8 cellular contexts compared by ENCODE assay signal in the genomic region with DNA sequence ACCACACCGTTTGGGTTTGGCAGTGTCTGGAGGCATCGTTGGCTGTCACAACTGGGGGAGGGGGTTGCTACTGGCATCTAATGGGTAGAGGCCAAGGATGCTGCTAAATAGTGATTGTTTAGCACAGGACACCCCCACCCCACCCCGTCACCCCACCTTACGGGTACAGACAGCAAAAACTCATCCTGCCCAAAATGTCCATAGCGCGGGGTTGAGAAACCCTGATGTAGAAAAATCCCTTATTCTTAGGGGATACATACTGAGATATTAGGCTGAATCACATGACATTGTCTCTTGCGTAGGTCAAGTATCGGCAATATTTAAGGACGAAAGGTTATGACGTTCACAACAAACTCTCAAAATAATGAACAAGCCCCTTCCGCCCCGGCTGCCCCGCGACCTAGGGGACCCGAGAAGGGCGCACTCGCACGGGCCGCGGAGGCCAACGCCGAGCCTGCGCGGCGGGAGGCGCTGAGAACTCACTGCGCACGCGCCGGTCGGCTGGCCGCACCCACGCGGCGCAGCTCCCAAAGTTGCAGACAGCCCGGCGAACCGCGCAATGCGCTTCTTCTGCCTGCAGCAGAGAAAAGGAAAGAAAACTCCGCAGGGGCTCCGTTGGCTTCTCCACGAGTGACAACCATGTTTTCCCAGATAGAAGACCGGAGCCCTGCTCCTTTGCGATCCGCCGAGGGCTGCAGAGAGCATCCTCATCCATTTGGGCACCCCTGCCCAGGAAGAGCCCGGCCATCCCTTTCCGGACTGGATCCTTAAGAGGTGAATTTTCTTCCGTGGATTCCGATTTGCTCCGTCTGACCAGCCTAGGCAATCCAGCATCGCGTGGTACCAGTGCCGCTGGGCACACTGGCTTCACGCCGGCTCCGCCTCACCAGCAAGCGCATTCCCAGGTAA.
DNase-seq lines count a peak whose midpoint lies in the region; ATAC-seq, FAIRE-seq and TF ChIP-seq lines count a peak whose summit lies in the region.

No MANE protein-coding gene starts in this region.

- H3K9me3 ChIP-seq in BLaER1 treated with 17β-estradiol and CSF1 and Interleukin-3, amounts not matched to agents 10 nM and 100 nM (replicated peaks in 1 of 11): no peaks in the 10 kb centered on the region
- H3K9me3 ChIP-seq in endothelial cell of umbilical vein (replicated peaks; ENCODE audit: control insufficient read depth, insufficient read depth, low read length): no peaks in the 10 kb centered on the region

- peaks cover 2% of the 10 kb centered on the region for H3K79me2 ChIP-seq in endothelial cell of umbilical vein (ENCODE audit: control insufficient read depth, insufficient read depth, low read length)

- CTCF ChIA-PET in endothelial cell of umbilical vein (lab: Charles Lee): interaction anchor here (0.6 to 2.3 kb wide), 6 partner anchors 12 to 191 kb away, joined by 3 to 12 read pairs (median 4); no protein-coding TSS in a partner anchor

- H3K9ac ChIP-seq in BLaER1 treated with 17β-estradiol and CSF1 and Interleukin-3, amounts not matched to agents 10 nM and 100 nM: peak overlapping the region; percentile 63 to 83 (median 71)
- H3K9ac ChIP-seq in endothelial cell of umbilical vein (replicated peaks; ENCODE audit: extremely low read depth, insufficient read depth, low read length): peak overlapping the region; percentile 50

- H3K4me3 ChIP-seq in BLaER1 treated with 17β-estradiol and CSF1 and Interleukin-3, amounts not matched to agents 10 nM and 100 nM: peak overlapping the region; percentile 72 to 85 (median 82)
- H3K4me3 ChIP-seq in endothelial cell of umbilical vein (replicated peaks in 1 of 3; ENCODE audit: insufficient read depth in 1 of 3, low read depth in 1 of 3, low read length in 3 of 3): peak overlapping the region; percentile 54 to 87 (median 76)

- H2AFZ ChIP-seq in endothelial cell of umbilical vein (ENCODE audit: low read depth, low read length): peak overlapping the region; percentile 86

- dilution Hi-C loops in endothelial cell of umbilical vein (cut with MboI; ENCODE audit: extremely low pct_ligation_motif_present, low sequenced_read_pairs): no loop called here

- peak; percentile 62 for TF ChIP-seq POLR2A in endothelial cell of umbilical vein (IDR thresholded peaks at IDR 0.05; ENCODE audit: low read depth, low read length)

- intact Hi-C loops in endothelial cell of umbilical vein (cut with micrococcal nuclease): loop anchor here (1.0 to 2.0 kb wide), 2 partner anchors 190 to 282 kb away; partner anchors contain the start of gene BBX

- FAIRE-seq in GM19239 (lab: Jason Lieb, UNC) (peak; percentile 79), endothelial cell of umbilical vein (lab: Jason Lieb, UNC) (no peak)

- TF ChIP-seq CTCF in endothelial cell of umbilical vein (IDR thresholded peaks at IDR 0.05; ENCODE audit: extremely low read depth in 1 of 2, insufficient read depth in 1 of 2, low read depth in 1 of 2, low read length in 2 of 2): no peak

- ATAC-seq in HG03378 (IDR thresholded peaks at IDR 0.05; ENCODE audit: unreplicated experiment): peak; percentile 90

- H3K36me3 ChIP-seq in BLaER1 treated with 17β-estradiol and CSF1 and Interleukin-3, amounts not matched to agents 10 nM and 100 nM: no peaks in the 10 kb centered on the region
- no peaks in the 10 kb centered on the region for H3K36me3 ChIP-seq in endothelial cell of umbilical vein (ENCODE audit: control insufficient read depth in 2 of 2, extremely low read depth in 1 of 2, insufficient read depth in 2 of 2, low read length in 2 of 2)

- H3K27ac ChIP-seq in BLaER1 treated with 17β-estradiol and CSF1 and Interleukin-3, amounts not matched to agents 10 nM and 100 nM: peak overlapping the region in 6 of 11 experiments; percentile 26 to 58 (median 46); a peak in 12 of 22 replicates
- no peak overlapping the region for H3K27ac ChIP-seq in endothelial cell of umbilical vein (ENCODE audit: insufficient read depth, low read depth, low read length)

- H3K4me2 ChIP-seq in BLaER1 treated with 17β-estradiol and CSF1 and Interleukin-3, amounts not matched to agents 10 nM and 100 nM: peak overlapping the region; percentile 77 to 99 (median 89)
- peak overlapping the region; percentile 90 for H3K4me2 ChIP-seq in endothelial cell of umbilical vein (ENCODE audit: insufficient read depth, low read length)

- TSS peak; percentile 46 for BruUV-seq in endothelial cell of umbilical vein (replicated peaks; lab: Mats Ljungman, UMichigan)

- DNase-seq in GM19239 (ENCODE audit: insufficient read length, low spot score) (peak; percentile 59), NOMO-1 (lab: John Stamatoyannopoulos, UW; ENCODE audit: unreplicated experiment in 2 of 2) (peak; percentile 44 to 76), endothelial cell of umbilical vein (ENCODE audit: low read depth, low spot score) (peak; percentile 75), middle frontal gyrus (ENCODE audit: extremely low spot score, low spot score) (peak; percentile 81)
- DNase-seq in activated CD8-positive, alpha-beta memory T cell treated with anti-CD3 and anti-CD28 coated beads, Interleukin-2, amount 50 U/mL, for 24 hours (ENCODE audit: extremely low read depth): peak; percentile 23
- peak; percentile 32 to 53 for DNase-seq in stimulated activated CD8-positive, alpha-beta memory T cell treated with anti-CD3 and anti-CD28 coated beads, Interleukin-2, amount 100 ng/mL, for 1 hour (ENCODE audit: low read depth in 2 of 2)

- H3K9me1 ChIP-seq in endothelial cell of umbilical vein (replicated peaks; ENCODE audit: control insufficient read depth, extremely low read depth, insufficient read depth, low read length): no peaks in the 10 kb centered on the region

- H4K20me1 ChIP-seq in BLaER1 treated with 17β-estradiol and CSF1 and Interleukin-3, amounts not matched to agents 10 nM and 100 nM: no peaks in the 10 kb centered on the region
- no peaks in the 10 kb centered on the region for H4K20me1 ChIP-seq in endothelial cell of umbilical vein (replicated peaks; ENCODE audit: control insufficient read depth, extremely low read depth, insufficient read depth, low read length)

- H3K27me3 ChIP-seq in BLaER1 treated with 17β-estradiol and CSF1 and Interleukin-3, amounts not matched to agents 10 nM and 100 nM: no peaks in the 10 kb centered on the region
- no peaks in the 10 kb centered on the region for H3K27me3 ChIP-seq in endothelial cell of umbilical vein (ENCODE audit: control insufficient read depth in 2 of 2, insufficient read depth in 2 of 2, low read length in 2 of 2)

- peaks cover 0 to 18% (median 8%) of the 10 kb centered on the region in 10 experiments; a peak in 13 of 20 replicates for H3K4me1 ChIP-seq in BLaER1 treated with 17β-estradiol and CSF1 and Interleukin-3, amounts not matched to agents 10 nM and 100 nM
- peaks cover 3% of the 10 kb centered on the region for H3K4me1 ChIP-seq in endothelial cell of umbilical vein (ENCODE audit: control insufficient read depth, extremely low read depth, insufficient read depth, low read length)

- POLR2A ChIA-PET in endothelial cell of umbilical vein (lab: Charles Lee): no interaction called here

TF ChIP-seq in endothelial cell of umbilical vein, 7 proteins besides CTCF, POLR2A, EP300 and RAD21:
- TF ChIP-seq EZH2 (IDR thresholded peaks at IDR 0.05; ENCODE audit: borderline replicate concordance, low read depth, low read length, severe bottlenecking): no peak
- peak; percentile 69 for TF ChIP-seq POLR2AphosphoS5 (IDR thresholded peaks at IDR 0.05; ENCODE audit: insufficient read depth, low read depth, low read length)
- no peak for TF ChIP-seq MAX (IDR thresholded peaks at IDR 0.05; ENCODE audit: insufficient read depth, insufficient read length)
- peak; percentile 19 for TF ChIP-seq MYC (IDR thresholded peaks at IDR 0.05; ENCODE audit: low read depth, low read length)
- TF ChIP-seq JUN (IDR thresholded peaks at IDR 0.05; ENCODE audit: borderline replicate concordance, insufficient read depth, insufficient read length, low read depth): no peak
- TF ChIP-seq FOS (IDR thresholded peaks at IDR 0.05; ENCODE audit: borderline replicate concordance, insufficient read depth, low read length): no peak

Comparison
In these comparisons a context has a peak if more than half of its experiments do, and no peak if none do; other contexts are left out.
1. DNase-seq: peak in every context shown above with its lines; median percentile 81 in middle frontal gyrus; 75 in endothelial cell of umbilical vein; 60 in NOMO-1; 59 in GM19239; 42 in stimulated activated CD8-positive, alpha-beta memory T cell treated with anti-CD3 and anti-CD28 coated beads, Interleukin-2, amount 100 ng/mL, for 1 hour; 23 in activated CD8-positive, alpha-beta memory T cell treated with anti-CD3 and anti-CD28 coated beads, Interleukin-2, amount 50 U/mL, for 24 hours.